ENCODE assay signal across 8 cellular contexts in the genomic region with DNA sequence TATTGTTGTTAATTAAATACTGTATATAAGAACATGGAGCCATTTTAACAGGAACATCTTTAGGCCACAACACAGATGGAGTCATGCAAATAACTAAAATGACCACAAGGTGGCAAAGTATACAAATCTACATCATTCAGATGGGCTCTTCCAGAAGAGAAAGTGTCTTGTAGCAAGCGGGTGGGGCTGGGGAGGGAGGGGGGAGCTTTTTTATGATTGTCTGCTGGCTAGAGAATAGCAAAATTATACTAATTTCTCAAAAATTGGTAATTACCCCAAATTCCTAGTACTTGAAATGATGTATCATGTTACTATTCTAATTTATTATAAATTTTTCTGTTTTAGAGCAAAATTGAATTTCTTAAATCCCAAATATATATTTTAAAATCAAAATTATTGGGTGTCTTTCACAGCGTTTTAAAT.
A peak's percentile ranks its signal among the peaks of the same experiment; 100 is the strongest.
DNase-seq lines count a peak whose midpoint lies in the region; ATAC-seq, FAIRE-seq and TF ChIP-seq lines count a peak whose summit lies in the region.

No MANE protein-coding gene starts in this region.

- H3K36me3 ChIP-seq in brain microvascular endothelial cell (replicated peaks) (no peaks in the 10 kb centered on the region), kidney (ENCODE audit: control insufficient read depth in 1 of 2, insufficient read depth in 2 of 2, low read length in 2 of 2) (no peaks in the 10 kb centered on the region), upper lobe of left lung (no peaks in the 10 kb centered on the region)

- in situ Hi-C loops in brain microvascular endothelial cell (cut with HindIII; ENCODE audit: low pct_ligation_motif_present, low sequenced_read_pairs): loop anchor here (25.0 kb wide), 1 partner anchor 787 kb away; a partner anchor contains a TSS

- no peak overlapping the region for H3K9ac ChIP-seq in kidney (ENCODE audit: low read length in 2 of 2)

- ATAC-seq in GM19351 (IDR thresholded peaks at IDR 0.05; ENCODE audit: unreplicated experiment) (peak; percentile 89), HG03520 (IDR thresholded peaks at IDR 0.05; ENCODE audit: unreplicated experiment) (peak; percentile 90), upper lobe of left lung (ENCODE audit: low FRiP score in 2 of 2) (peak in 1 of 2 donors; percentile 75)

- no peak overlapping the region for H3K27ac ChIP-seq in brain microvascular endothelial cell
- no peak overlapping the region for H3K27ac ChIP-seq in kidney (ENCODE audit: low read depth in 2 of 2, low read length in 2 of 2)
- H3K27ac ChIP-seq in upper lobe of left lung: no peak overlapping the region

- H3K4me1 ChIP-seq in kidney (ENCODE audit: control insufficient read depth in 1 of 2, insufficient read depth in 1 of 2, low read depth in 1 of 2, low read length in 2 of 2) (no peaks in the 10 kb centered on the region), upper lobe of left lung (no peaks in the 10 kb centered on the region)

- H3K9me3 ChIP-seq in kidney (ENCODE audit: control insufficient read depth in 1 of 2, low read length in 2 of 2): no peaks in the 10 kb centered on the region
- H3K9me3 ChIP-seq in upper lobe of left lung: no peaks in the 10 kb centered on the region

- peak; percentile 69 for FAIRE-seq in kidney (lab: Jason Lieb, UNC)

- TF ChIP-seq EP300 in upper lobe of left lung (IDR thresholded peaks at IDR 0.05): no peak

- H3K27me3 ChIP-seq in brain microvascular endothelial cell (replicated peaks) (no peaks in the 10 kb centered on the region), upper lobe of left lung (no peaks in the 10 kb centered on the region)

- intact Hi-C loops in kidney (cut with DNase I): loop anchor here (10.0 kb wide), 1 partner anchor 666 kb away; no protein-coding TSS in a partner anchor

- peak; percentile 53 for TF ChIP-seq CTCF in brain microvascular endothelial cell (IDR thresholded peaks at IDR 0.05; ENCODE audit: low read depth, low read length, missing control alignments)
- TF ChIP-seq CTCF in kidney (IDR thresholded peaks at IDR 0.05; ENCODE audit: borderline replicate concordance, extremely low read depth, insufficient read depth): peak; percentile 48
- peak in 5 of 6 experiments; percentile 41 to 55 (median 45) for TF ChIP-seq CTCF in upper lobe of left lung (IDR thresholded peaks at IDR 0.05)

- DNase-seq in CD1c-positive myeloid dendritic cell (ENCODE audit: extremely low spot score) (peak; percentile 10), NCI-H510A (lab: John Stamatoyannopoulos, UW) (peak; percentile 27), brain microvascular endothelial cell (peak; percentile 27), kidney (no peak), upper lobe of left lung (no peak)
- DNase-seq in stimulated activated CD4-positive, alpha-beta T cell treated with anti-CD3 and anti-CD28 coated beads, Interleukin-2, amount 100 ng/mL, for 24 hours: no peak

- 35 to 36% methylated on average over 2 of the region's 2 CpGs for WGBS in upper lobe of left lung, 2 donors

- H3K4me3 ChIP-seq in brain microvascular endothelial cell (ENCODE audit: low read depth, low read length): no peak overlapping the region
- no peak overlapping the region for H3K4me3 ChIP-seq in kidney (ENCODE audit: low read length in 2 of 2)
- no peak overlapping the region for H3K4me3 ChIP-seq in upper lobe of left lung

- TF ChIP-seq POLR2A in upper lobe of left lung (IDR thresholded peaks at IDR 0.05): no peak

Comparison
In these comparisons a context has a peak if more than half of its experiments do, and no peak if none do; other contexts are left out.
1. DNase-seq: peak in CD1c-positive myeloid dendritic cell (single experiment), NCI-H510A (single experiment) and brain microvascular endothelial cell (single experiment); none in kidney (single experiment), upper lobe of left lung (0 of 2) and stimulated activated CD4-positive, alpha-beta T cell treated with anti-CD3 and anti-CD28 coated beads, Interleukin-2, amount 100 ng/mL, for 24 hours (0 of 2).
2. Peak in every context shown above with its lines, with median percentiles within 50 percentile points of each other: CTCF ChIP-seq.